ENCODE assay signal across 13 cellular contexts in genomic region chr5:37495668-37496067, GRCh38.
A peak's percentile ranks its signal among the peaks of the same experiment; 100 is the strongest.
DNase-seq lines count a peak whose midpoint lies in the region; FAIRE-seq and TF ChIP-seq lines count a peak whose summit lies in the region.
"Had no signal": no experiment of that assay in that cellular context is flagged by ENCODE, and none has a peak within 500 bp of the region (broad histone marks: within the 10 kb centered on the region; RNA-seq: fewer than 3 reads in every experiment).

No MANE protein-coding gene starts in this region.

- H3K27me3 ChIP-seq in bronchial epithelial cell (ENCODE audit: control insufficient read depth, insufficient read depth, low read length), result no peaks in the 10 kb centered on the region
- H3K27me3 ChIP-seq: hepatocyte, right atrium auricular region had no signal

- H3K4me3 ChIP-seq in bronchial epithelial cell (ENCODE audit: low read depth, low read length) (no peak overlapping the region), mesodermal cell (ENCODE audit: extremely low read depth, insufficient read depth, low read length, poor library complexity, severe bottlenecking) (no peak overlapping the region)
- H3K4me3 ChIP-seq: hepatocyte, right atrium auricular region had no signal

- 100% methylated on average over 1 of the region's 1 CpG for WGBS in mesodermal cell (ENCODE audit: insufficient coverage in 2 of 2), 2 experiments

- H3K9me3 ChIP-seq in mesodermal cell (ENCODE audit: control insufficient read depth, low read length), result no peaks in the 10 kb centered on the region
- H3K9me3 ChIP-seq: right atrium auricular region had no signal

- TF ChIP-seq CTCF in bronchial epithelial cell (IDR thresholded peaks at IDR 0.05; ENCODE audit: insufficient read depth, low read length, severe bottlenecking), result no peak

- DNase-seq in AG08396 (ENCODE audit: low spot score) (peak; percentile 39), LoVo (ENCODE audit: low spot score) (peak; percentile 52), bronchial epithelial cell (ENCODE audit: low read depth) (peak; percentile 83), mucosa of gallbladder (ENCODE audit: low spot score) (no peak), Kasumi-1 (lab: John Stamatoyannopoulos, UW) (no peak), DMS153 (lab: John Stamatoyannopoulos, UW) (no peak)
- no peak for DNase-seq in activated naive CD4-positive, alpha-beta T cell treated with anti-CD3 and anti-CD28 coated beads, Interleukin-2, amount 10 ng/mL, durations not matched to agents 7 days and 5 days
- DNase-seq: activated CD4-positive, alpha-beta T cell treated with anti-CD3 and anti-CD28 coated beads for 1 hour; activated gamma-delta T cell had no signal

- peak overlapping the region; percentile 67 for H3K27ac ChIP-seq in mesodermal cell (ENCODE audit: low read depth, low read length, severe bottlenecking)
- H3K27ac ChIP-seq: hepatocyte, right atrium auricular region had no signal

- H3K27ac Mint-ChIP-seq in activated naive CD4-positive, alpha-beta T cell treated with anti-CD3 and anti-CD28 coated beads, Interleukin-2, amount 10 ng/mL, durations not matched to agents 7 days and 5 days, result no peak overlapping the region
- H3K27ac Mint-ChIP-seq: mesothelial cell of epicardium had no signal

- no peaks in the 10 kb centered on the region for H3K36me3 ChIP-seq in bronchial epithelial cell (ENCODE audit: control insufficient read depth, insufficient read depth, low read length)
- peaks cover 4% of the 10 kb centered on the region for H3K36me3 ChIP-seq in mesodermal cell (ENCODE audit: control insufficient read depth, insufficient read depth, low read length)
- H3K36me3 ChIP-seq: right atrium auricular region had no signal

- peaks cover 43% of the 10 kb centered on the region for H3K36me3 Mint-ChIP-seq in activated naive CD4-positive, alpha-beta T cell treated with anti-CD3 and anti-CD28 coated beads, Interleukin-2, amount 10 ng/mL, durations not matched to agents 7 days and 5 days

- no peak for FAIRE-seq in bronchial epithelial cell (lab: Jason Lieb, UNC)

- H3K27me3 Mint-ChIP-seq in activated naive CD4-positive, alpha-beta T cell treated with anti-CD3 and anti-CD28 coated beads, Interleukin-2, amount 10 ng/mL, durations not matched to agents 7 days and 5 days, result no peaks in the 10 kb centered on the region

- H3K4me3 Mint-ChIP-seq in activated naive CD4-positive, alpha-beta T cell treated with anti-CD3 and anti-CD28 coated beads, Interleukin-2, amount 10 ng/mL, durations not matched to agents 7 days and 5 days, result no peak overlapping the region
- H3K4me3 Mint-ChIP-seq: mesothelial cell of epicardium had no signal

- no peaks in the 10 kb centered on the region for H3K9me3 Mint-ChIP-seq in activated naive CD4-positive, alpha-beta T cell treated with anti-CD3 and anti-CD28 coated beads, Interleukin-2, amount 10 ng/mL, durations not matched to agents 7 days and 5 days

- H3K4me1 Mint-ChIP-seq in activated naive CD4-positive, alpha-beta T cell treated with anti-CD3 and anti-CD28 coated beads, Interleukin-2, amount 10 ng/mL, durations not matched to agents 7 days and 5 days, result peaks cover 29% of the 10 kb centered on the region
- H3K4me1 Mint-ChIP-seq: mesothelial cell of epicardium had no signal

- CTCF ChIA-PET in activated naive CD4-positive, alpha-beta T cell treated with anti-CD3 and anti-CD28 coated beads, Interleukin-2, amount 10 ng/mL, durations not matched to agents 7 days and 5 days (lab: Charles Lee), result no interaction called here

- peaks cover 4% of the 10 kb centered on the region for H3K4me1 ChIP-seq in mesodermal cell (ENCODE audit: control insufficient read depth, insufficient read depth, low read length, poor library complexity, severe bottlenecking)
- H3K4me1 ChIP-seq: right atrium auricular region had no signal

Comparison
In these comparisons a context has a peak if more than half of its experiments do, and no peak if none do; other contexts are left out.
1. DNase-seq: peak in AG08396 (single experiment), LoVo (single experiment) and bronchial epithelial cell (single experiment); none in mucosa of gallbladder (single experiment), activated naive CD4-positive, alpha-beta T cell treated with anti-CD3 and anti-CD28 coated beads, Interleukin-2, amount 10 ng/mL, durations not matched to agents 7 days and 5 days (single experiment), Kasumi-1 (0 of 2) and DMS153 (single experiment).